ENCODE assay signal across 26 cellular contexts in the genomic region with DNA sequence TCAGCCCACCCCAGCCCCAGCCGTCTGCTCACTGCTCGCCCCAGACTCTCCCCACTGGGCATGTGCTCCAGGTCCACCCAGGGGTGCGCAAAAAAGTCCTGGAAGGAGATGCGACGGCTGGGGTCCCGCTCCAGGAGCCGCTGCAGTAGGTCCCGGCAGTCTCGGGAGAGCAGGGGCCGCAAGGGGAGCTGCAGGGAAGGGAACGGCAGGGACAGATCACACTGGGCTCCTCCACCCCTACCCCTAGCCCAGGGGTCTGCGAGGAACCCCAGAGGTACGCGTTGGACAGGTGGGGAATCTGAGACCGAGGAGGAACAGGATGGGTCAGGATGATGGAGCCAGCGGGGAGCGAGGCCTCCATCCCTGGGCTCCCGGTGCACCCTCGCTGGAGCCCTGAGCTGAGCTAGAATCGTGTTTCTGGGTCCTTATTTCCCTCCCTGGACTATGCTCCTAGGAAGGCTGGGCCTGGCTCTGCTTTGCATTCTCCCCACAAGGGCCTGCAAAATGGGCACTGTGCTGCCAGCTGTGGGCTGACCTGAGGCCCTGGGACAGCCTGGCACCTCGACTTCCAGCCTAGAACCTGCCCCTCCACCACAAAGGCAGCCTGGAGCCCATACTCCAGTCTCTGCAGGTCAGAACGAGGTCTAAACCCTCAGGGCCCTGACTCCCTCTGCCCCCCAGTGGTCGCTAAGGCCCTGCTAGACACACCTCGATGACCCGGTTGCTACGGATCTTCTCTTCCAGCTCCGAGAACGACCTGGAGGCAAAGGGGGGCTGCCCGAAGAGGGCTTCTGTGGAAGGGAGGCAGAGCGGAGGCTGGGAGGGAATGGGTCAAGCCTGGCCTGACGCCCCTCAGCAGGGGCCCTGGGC. TPM values are rescaled to one million over a fixed set of nuclear protein-coding genes. Genes with fewer than 3 reads are reported as not detected.
DNase-seq lines count a peak whose midpoint lies in the region; ATAC-seq, FAIRE-seq and TF ChIP-seq lines count a peak whose summit lies in the region.
"Had no signal": no experiment of that assay in that cellular context is flagged by ENCODE, and none has a peak within 500 bp of the region (broad histone marks: within the 10 kb centered on the region; RNA-seq: fewer than 3 reads in every experiment).

No MANE protein-coding gene starts in this region.

- H3K9ac ChIP-seq in PC-3 (ENCODE audit: low read length), result no peak overlapping the region

- no peaks in the 10 kb centered on the region for H3F3A ChIP-seq in PC-3 (ENCODE audit: low read length, unreplicated experiment)

- no peaks in the 10 kb centered on the region for H3K36me3 ChIP-seq in PC-3 (ENCODE audit: low read depth, low read length)
- peaks cover 2 to 9% of the 10 kb centered on the region in 2 donors for H3K36me3 ChIP-seq in small intestine (ENCODE audit: control insufficient read depth in 2 of 2, insufficient read depth in 2 of 2, low read length in 2 of 2)
- peaks cover 0 to 62% (median 10%) of the 10 kb centered on the region in 9 donors for H3K36me3 ChIP-seq in heart right ventricle
- H3K36me3 ChIP-seq: uterus had no signal

- H3K27ac ChIP-seq in 22Rv1 (no peak overlapping the region), PC-3 (ENCODE audit: low read length) (no peak overlapping the region), small intestine (ENCODE audit: low read depth in 1 of 2, low read length in 1 of 2) (no peak overlapping the region), heart right ventricle (no peak overlapping the region)
- H3K27ac ChIP-seq: right atrium auricular region, stomach, uterus had no signal

- H3K9me3 ChIP-seq in PC-3 (ENCODE audit: low read length), result no peaks in the 10 kb centered on the region
- no peaks in the 10 kb centered on the region for H3K9me3 ChIP-seq in small intestine (ENCODE audit: control insufficient read depth, low read depth)
- H3K9me3 ChIP-seq in heart right ventricle, result no peaks in the 10 kb centered on the region
- H3K9me3 ChIP-seq: right atrium auricular region, stomach, uterus had no signal

- no peak overlapping the region for H2AFZ ChIP-seq in PC-3 (ENCODE audit: low read length)

- FAIRE-seq in small intestine (lab: Jason Lieb, UNC), result no peak

- CTCF ChIA-PET in PC-3 (lab: Charles Lee), result no interaction called here

- no peaks in the 10 kb centered on the region for H4K20me1 ChIP-seq in PC-3 (ENCODE audit: low read length)

- BruUV-seq in PC-3 (replicated peaks; lab: Mats Ljungman, UMichigan), result no TSS peak

- ATAC-seq in PC-3 (no peak), HG02870 (IDR thresholded peaks at IDR 0.05; ENCODE audit: unreplicated experiment) (no peak), heart right ventricle (no peak), HG02759 (IDR thresholded peaks at IDR 0.05; ENCODE audit: unreplicated experiment) (no peak)
- ATAC-seq: T-helper 17 cell had no signal

- H3K4me2 ChIP-seq in PC-3 (ENCODE audit: low read length), result no peak overlapping the region

- intact Hi-C loops in PC-3 (cut with micrococcal nuclease) (loop anchor here (10.0 kb wide), 1 partner anchor 65 kb away; a partner anchor contains a TSS), heart right ventricle (cut with DNase I) (loop anchor here in 9 of 10 donors (5.0 to 10.0 kb wide), 8 partner anchors 55 to 98 kb away; a partner anchor contains a TSS)

- TF ChIP-seq CTCF in 22Rv1 (IDR thresholded peaks at IDR 0.05) (0 out of 2 replicates have a peak, but pooled peaks have one; percentile 6), GM12873 (IDR thresholded peaks at IDR 0.05; ENCODE audit: insufficient read depth, low read depth, low read length, missing control alignments) (peak; percentile 40), PC-3 (conservative IDR thresholded peaks at IDR 0.05; ENCODE audit: low read depth, low read length) (peak; percentile 35; the same call in 1 of the 2 replicates), epithelial cell of proximal tubule (conservative IDR thresholded peaks at IDR 0.05; ENCODE audit: low read depth, low read length) (peak; percentile 7), heart right ventricle (IDR thresholded peaks at IDR 0.05) (peak in 1 of 9 donors; percentile 7)

- H3K27me3 ChIP-seq in PC-3 (ENCODE audit: low read length) (no peaks in the 10 kb centered on the region), small intestine (ENCODE audit: control insufficient read depth in 2 of 2, insufficient read depth in 2 of 2, low read length in 2 of 2) (no peaks in the 10 kb centered on the region), heart right ventricle (no peaks in the 10 kb centered on the region)
- H3K27me3 ChIP-seq: right atrium auricular region, stomach, uterus had no signal

- no peaks in the 10 kb centered on the region for H3K9me2 ChIP-seq in PC-3 (replicated peaks; ENCODE audit: low read length)

- H3K4me1 ChIP-seq in PC-3 (ENCODE audit: insufficient read depth, low read length) (peaks cover 14% of the 10 kb centered on the region), small intestine (ENCODE audit: control insufficient read depth in 2 of 2, insufficient read depth in 1 of 2, low read depth in 1 of 2, low read length in 1 of 2) (peaks cover 2 to 4% of the 10 kb centered on the region in 2 donors), heart right ventricle (peaks cover 5 to 26% (median 22%) of the 10 kb centered on the region in 9 donors)

- POLR2A ChIA-PET in PC-3 (lab: Charles Lee; ENCODE audit: unreplicated experiment), result interaction anchor here (0.6 kb wide), 1 partner anchor 62 kb away, joined by 3 read pairs; no protein-coding TSS in a partner anchor

- DNase-seq in PC-3 (no peak), epithelial cell of proximal tubule (ENCODE audit: low read depth) (no peak), small intestine (no peak), heart right ventricle (no peak)
- DNase-seq: activated CD8-positive, alpha-beta memory T cell treated with anti-CD3 and anti-CD28 coated beads for 24 hours; CD4-positive, alpha-beta memory T cell; central memory CD4-positive, alpha-beta T cell; DMS79 treated with DMSO at 0.1 percent for 48 hours; effector memory CD4-positive, alpha-beta T cell; hippocampal formation; NCI-H1417 treated with DMSO at 0.1 percent for 48 hours; NCI-H226; SIG-M5; stomach; T-helper 17 cell; uterus had no signal

- H3K79me2 ChIP-seq in PC-3 (ENCODE audit: low read length), result 0 out of 2 replicates have a peak, but pooled peaks cover 5% of the 10 kb centered on the region

- H3K4me3 ChIP-seq in PC-3 (ENCODE audit: low read length), result no peak overlapping the region
- H3K4me3 ChIP-seq in epithelial cell of proximal tubule (ENCODE audit: low read depth, low read length), result no peak overlapping the region
- H3K4me3 ChIP-seq in small intestine (ENCODE audit: low read depth in 1 of 2, low read length in 2 of 2), result no peak overlapping the region
- no peak overlapping the region for H3K4me3 ChIP-seq in heart right ventricle
- H3K4me3 ChIP-seq: right atrium auricular region, stomach, uterus had no signal

- WGBS in small intestine, 3 donors, result 76 to 83% (median 79%) methylated on average over 27 to 31 of the region's 31 CpGs
- WGBS in heart right ventricle, 2 donors, result 86 to 87% methylated on average over 31 of the region's 31 CpGs

RNA-seq across cellular contexts. Expression of a gene that starts 3.2 kb away (rescaled TPM):
- total RNA-seq in PC-3 (2014; rRNA removed) (20.3 and 29.7 TPM in 2 replicates), epithelial cell of proximal tubule (19.7 and 20.2 TPM in 2 replicates), heart right ventricle (10 to 100 TPM; 21.3 to 44.0 (median 24.7) TPM)
- polyA plus RNA-seq in small intestine (100 to 1,000 TPM in 1 of 3 donors, 10 to 100 TPM in 2; 38.2 to 111 (median 71.1) TPM), heart right ventricle (10 to 100 TPM; 22.5 to 56.3 TPM)

RNA-seq across cellular contexts. Expression of a gene that starts 13.3 kb away (rescaled TPM):
- not detected in 2 replicates for total RNA-seq in PC-3 (2014; rRNA removed)
- not detected in 2 replicates for total RNA-seq in epithelial cell of proximal tubule
- polyA plus RNA-seq in small intestine, result 1 to 10 TPM in 1 of 3 donors, not detected in 2; 1.1 TPM
- total RNA-seq in heart right ventricle, result 1 to 10 TPM in 7 of 10 donors, under 1 TPM in 2, not detected in 1; 0.64 to 6.1 (median 1.3) TPM
- polyA plus RNA-seq in heart right ventricle, result 10 to 100 TPM in 1 of 2 donors, under 1 TPM in 1; 0.04 to 14.6 TPM
- total RNA-seq: CD4-positive, alpha-beta memory T cell; fibroblast of lung; LHCN-M2; mesothelial cell of epicardium; uterus had no signal
- polyA plus RNA-seq: adipose tissue; CD4-positive, alpha-beta memory T cell; fibroblast of lung had no signal

RNA-seq across cellular contexts. Expression of a gene that starts 27.1 kb away (rescaled TPM):
- total RNA-seq in PC-3 (2014; rRNA removed) (not detected in 2 replicates), epithelial cell of proximal tubule (not detected in 2 replicates), heart right ventricle (10 to 100 TPM in 4 of 10 donors, 1 to 10 TPM in 6; 6.3 to 47.4 (median 9.0) TPM)
- polyA plus RNA-seq in small intestine (under 1 TPM in 1 of 3 donors, not detected in 2; 0.46 TPM), heart right ventricle (10 to 100 TPM in 1 of 2 donors, under 1 TPM in 1; 0.03 to 18.4 TPM)
- total RNA-seq: fibroblast of lung had no signal
- polyA plus RNA-seq: CD4-positive, alpha-beta memory T cell; fibroblast of lung; neural cell; stomach had no signal

RNA-seq across cellular contexts. Expression of a gene that starts 33.4 kb away (rescaled TPM):
- total RNA-seq in PC-3 (2014; rRNA removed) (30.1 and 39.1 TPM in 2 replicates), epithelial cell of proximal tubule (39.3 and 58.9 TPM in 2 replicates), heart right ventricle (10 to 100 TPM; 28.0 to 64.3 (median 39.1) TPM)
- polyA plus RNA-seq in small intestine (10 to 100 TPM; 52.3 to 92.3 (median 59.2) TPM), heart right ventricle (10 to 100 TPM; 30.9 to 76.7 TPM)

RNA-seq across cellular contexts. Expression of a gene that starts 50.1 kb away (rescaled TPM):
- total RNA-seq in PC-3 (2014; rRNA removed) (30.6 and 35.2 TPM in 2 replicates), epithelial cell of proximal tubule (64.2 and 66.1 TPM in 2 replicates), heart right ventricle (10 to 100 TPM; 39.3 to 86.4 (median 57.4) TPM)
- polyA plus RNA-seq in small intestine (10 to 100 TPM; 41.1 to 88.3 (median 60.5) TPM), heart right ventricle (10 to 100 TPM; 24.4 to 34.3 TPM)
